ENCODE assay signal across 16 cellular contexts in genomic region chr2:96690306-96691021, GRCh38. TPM values are rescaled to one million over a fixed set of nuclear protein-coding genes. Genes with fewer than 3 reads are reported as not detected.
DNase-seq lines count a peak whose midpoint lies in the region; ATAC-seq, FAIRE-seq and TF ChIP-seq lines count a peak whose summit lies in the region.
"Had no signal": no experiment of that assay in that cellular context is flagged by ENCODE, and none has a peak within 500 bp of the region (broad histone marks: within the 10 kb centered on the region; RNA-seq: fewer than 3 reads in every experiment).

No MANE protein-coding gene starts in this region.

- H4K20me1 ChIP-seq in H1 (replicated peaks in 1 of 2; ENCODE audit: control insufficient read depth in 1 of 2, insufficient read depth in 2 of 2, low read length in 2 of 2), result no peaks in the 10 kb centered on the region

- FAIRE-seq in HTR-8/SVneo (lab: Jason Lieb, UNC), result peak; percentile 54
- FAIRE-seq in H1 (lab: Jason Lieb, UNC), result no peak
- FAIRE-seq: A549, GM12892 had no signal

- H2AK5ac ChIP-seq in H1 (ENCODE audit: low read depth, low read length) (no peak overlapping the region), neuronal stem cell (ENCODE audit: low read depth, low read length) (peak overlapping the region; percentile 40)

- H2AFZ ChIP-seq in H1 (ENCODE audit: low read length), result no peak overlapping the region
- H2AFZ ChIP-seq in neuronal stem cell (ENCODE audit: low read length), result no peak overlapping the region
- H2AFZ ChIP-seq: GM23338 had no signal

- no peak overlapping the region for H2BK120ac ChIP-seq in H1 (replicated peaks; ENCODE audit: low read depth, low read length)
- H2BK120ac ChIP-seq in neuronal stem cell (ENCODE audit: low read depth, low read length), result peak overlapping the region; percentile 9

- peak; percentile 10 for ATAC-seq in upper lobe of right lung
- ATAC-seq: A549, GM23338 had no signal

- H3K23me2 ChIP-seq in H1 (ENCODE audit: low read depth, low read length), result no peaks in the 10 kb centered on the region

- TF ChIP-seq CTCF in H1 (IDR thresholded peaks at IDR 0.05; ENCODE audit: control extremely low read depth in 1 of 3, insufficient read depth in 1 of 3, low read depth in 1 of 3, low read length in 3 of 3) (no peak), upper lobe of right lung (IDR thresholded peaks at IDR 0.05) (no peak), esophagus squamous epithelium (IDR thresholded peaks at IDR 0.05) (no peak)

- no peak for TF ChIP-seq RAD21 in H1 (IDR thresholded peaks at IDR 0.05 in 1 of 2, conservative IDR thresholded peaks at IDR 0.05 in 1 of 2; ENCODE audit: low read depth in 2 of 2, low read length in 2 of 2)

- H3K23ac ChIP-seq in H1 (ENCODE audit: insufficient read length) (no peak overlapping the region), neuronal stem cell (ENCODE audit: low read depth, low read length, poor library complexity) (no peak overlapping the region)

- H3K36me3 ChIP-seq in H1 (ENCODE audit: control insufficient read depth in 2 of 4, insufficient read depth in 4 of 4, low read length in 3 of 4) (no peaks in the 10 kb centered on the region), neuronal stem cell (replicated peaks in 1 of 2; ENCODE audit: control insufficient read depth in 2 of 2, insufficient read depth in 2 of 2, low read length in 2 of 2) (no peaks in the 10 kb centered on the region), upper lobe of right lung (no peaks in the 10 kb centered on the region), esophagus squamous epithelium (no peaks in the 10 kb centered on the region)
- H3K36me3 ChIP-seq: BE2C, HAP-1 had no signal

- POLR2A ChIA-PET in H1 (lab: Charles Lee; ENCODE audit: partially characterized antibody), result interaction anchor here (0.9 to 1.0 kb wide), 2 partner anchors 16 to 17 kb away, joined by 3 to 4 read pairs; no protein-coding TSS in a partner anchor

- no peak overlapping the region for H3K4me2 ChIP-seq in H1 (ENCODE audit: insufficient read depth in 1 of 2, low read depth in 2 of 2, low read length in 2 of 2)
- H3K4me2 ChIP-seq in neuronal stem cell (ENCODE audit: insufficient read depth, low read length, poor library complexity, severe bottlenecking), result no peak overlapping the region
- H3K4me2 ChIP-seq: A549, GM23338 had no signal

- no peak overlapping the region for H3K27ac ChIP-seq in H1 (ENCODE audit: low read depth, low read length)
- H3K27ac ChIP-seq in neuronal stem cell (replicated peaks; ENCODE audit: low read length), result no peak overlapping the region
- no peak overlapping the region for H3K27ac ChIP-seq in upper lobe of right lung
- no peak overlapping the region for H3K27ac ChIP-seq in esophagus squamous epithelium
- H3K27ac ChIP-seq: A549, C4-2B had no signal

- no peak overlapping the region for H3K14ac ChIP-seq in H1 (ENCODE audit: insufficient read length)
- H3K14ac ChIP-seq in neuronal stem cell (ENCODE audit: low read length), result peak overlapping the region; percentile 5

- H4K8ac ChIP-seq in H1 (ENCODE audit: extremely low read depth, insufficient read depth, low read length) (0 out of 2 replicates have a peak overlapping the region, but pooled peaks have one; percentile 43), neuronal stem cell (ENCODE audit: low read depth, low read length) (no peak overlapping the region)

- no peak for TF ChIP-seq EP300 in H1 (IDR thresholded peaks at IDR 0.05; ENCODE audit: borderline replicate concordance in 1 of 2, low read depth in 2 of 2, low read length in 2 of 2)

- H2BK20ac ChIP-seq in H1 (ENCODE audit: low read length), result no peak overlapping the region

- H3K18ac ChIP-seq in H1 (ENCODE audit: extremely low read depth, low read length) (no peak overlapping the region), neuronal stem cell (ENCODE audit: low read length) (peak overlapping the region; percentile 61)

- H3K27me3 ChIP-seq in H1 (replicated peaks in 1 of 4; ENCODE audit: control insufficient read depth in 3 of 4, extremely low read depth in 1 of 4, insufficient read depth in 3 of 4, low read length in 3 of 4) (no peaks in the 10 kb centered on the region), neuronal stem cell (ENCODE audit: control insufficient read depth in 3 of 3, insufficient read depth in 3 of 3, low read depth in 1 of 3, low read length in 3 of 3) (no peaks in the 10 kb centered on the region), upper lobe of right lung (no peaks in the 10 kb centered on the region), esophagus squamous epithelium (peaks cover 0 to 13% (median 0%) of the 10 kb centered on the region in 4 donors)
- H3K27me3 ChIP-seq: BE2C had no signal

- H4K5ac ChIP-seq in H1 (ENCODE audit: insufficient read length, low read depth, low read length), result no peak overlapping the region

- H4K91ac ChIP-seq in H1 (replicated peaks; ENCODE audit: insufficient read length, low read length) (no peak overlapping the region), neuronal stem cell (ENCODE audit: low read depth, low read length, poor library complexity) (no peak overlapping the region)

- H3K4me1 ChIP-seq in H1 (replicated peaks in 1 of 4; ENCODE audit: control insufficient read depth in 3 of 4, insufficient read depth in 4 of 4, low read length in 3 of 4), result peaks cover 0 to 5% (median under 1%) of the 10 kb centered on the region in 4 experiments; a peak in 3 of 7 replicates
- H3K4me1 ChIP-seq in neuronal stem cell (ENCODE audit: control insufficient read depth in 2 of 2, insufficient read depth in 1 of 2, low read depth in 1 of 2, low read length in 2 of 2), result peaks cover 0 to 7% of the 10 kb centered on the region in 2 donors
- peaks cover 8% of the 10 kb centered on the region for H3K4me1 ChIP-seq in upper lobe of right lung
- H3K4me1 ChIP-seq in esophagus squamous epithelium, result peaks cover 0 to 7% (median 0%) of the 10 kb centered on the region in 3 donors
- H3K4me1 ChIP-seq: A549, HAP-1 had no signal

- H2BK15ac ChIP-seq in H1 (ENCODE audit: low read length) (no peak overlapping the region), neuronal stem cell (ENCODE audit: low read length) (peak overlapping the region; percentile 60)

- H2BK12ac ChIP-seq in H1 (ENCODE audit: low read depth, low read length) (no peak overlapping the region), neuronal stem cell (ENCODE audit: low read length) (no peak overlapping the region)

- no peak for TF ChIP-seq POLR2A in H1 (IDR thresholded peaks at IDR 0.05; ENCODE audit: control extremely low read depth in 1 of 2, low read depth in 2 of 2, low read length in 2 of 2)
- no peak for TF ChIP-seq POLR2A in esophagus squamous epithelium (IDR thresholded peaks at IDR 0.05)

- H3K9ac ChIP-seq in H1 (replicated peaks in 1 of 4; ENCODE audit: extremely low read depth in 1 of 4, low read depth in 3 of 4, low read length in 3 of 4) (no peak overlapping the region), neuronal stem cell (ENCODE audit: low read depth, low read length, poor library complexity) (peak overlapping the region; percentile 51)

- no peaks in the 10 kb centered on the region for H3K79me2 ChIP-seq in H1 (ENCODE audit: control insufficient read depth in 1 of 2, insufficient read depth in 2 of 2, low read length in 2 of 2)

- H3K79me1 ChIP-seq in H1 (ENCODE audit: low read depth, low read length) (no peaks in the 10 kb centered on the region), neuronal stem cell (ENCODE audit: low read depth, low read length) (no peaks in the 10 kb centered on the region)

- H3K9me3 ChIP-seq in H1 (ENCODE audit: insufficient read depth in 2 of 2, low read depth in 1 of 2, low read length in 1 of 2) (no peaks in the 10 kb centered on the region), neuronal stem cell (replicated peaks in 1 of 2; ENCODE audit: control insufficient read depth in 2 of 2, insufficient read depth in 1 of 2, low read depth in 1 of 2, low read length in 2 of 2) (no peaks in the 10 kb centered on the region), upper lobe of right lung (no peaks in the 10 kb centered on the region), esophagus squamous epithelium (no peaks in the 10 kb centered on the region)
- H3K9me3 ChIP-seq: A549, BE2C, HAP-1 had no signal

- WGBS in H1 (ENCODE audit: extremely low coverage in 1 of 2, insufficient coverage in 1 of 2, insufficient read length in 1 of 2, insufficient replicate concordance in 2 of 2, low coverage in 1 of 2, low lambda C conversion rate in 2 of 2, missing lambda C conversion rate in 1 of 2), 2 experiments, result 89% methylated on average over 16 of the region's 16 CpGs; no CpG with 5 or more reads in 1 of the 2 experiments
- WGBS in neuronal stem cell (ENCODE audit: extremely low coverage in 2 of 2, insufficient read length in 2 of 2, insufficient replicate concordance in 1 of 2), 2 donors, result no CpG with 5 or more reads among the region's 16 CpGs
- WGBS in esophagus squamous epithelium, 2 donors, result 88 to 93% methylated on average over 5 to 8 of the region's 16 CpGs

- H3K4me3 ChIP-seq in H1 (ENCODE audit: extremely low read depth in 1 of 4, insufficient read depth in 2 of 4, low read depth in 3 of 4, low read length in 4 of 4) (no peak overlapping the region), neuronal stem cell (ENCODE audit: low read length in 2 of 2) (peak overlapping the region in 1 of 2 donors; percentile 32), upper lobe of right lung (no peak overlapping the region), esophagus squamous epithelium (no peak overlapping the region)
- H3K4me3 ChIP-seq: A549, GM23338, HAP-1 had no signal

- CTCF ChIA-PET in H1 (lab: Charles Lee; ENCODE audit: partially characterized antibody), result interaction anchor here (0.9 kb wide), 1 partner anchor 11 kb away, joined by 4 read pairs; no protein-coding TSS in a partner anchor

- H3K4ac ChIP-seq in H1 (replicated peaks; ENCODE audit: insufficient read length, low read depth, low read length) (no peak overlapping the region), neuronal stem cell (ENCODE audit: low read length) (no peak overlapping the region)

- no peak for DNase-seq in HTR-8/SVneo (ENCODE audit: insufficient read length, low spot score)
- DNase-seq in H1 (ENCODE audit: low read depth in 1 of 2, low spot score in 2 of 2), result no peak
- DNase-seq in neuronal stem cell (ENCODE audit: low spot score), result no peak
- no peak for DNase-seq in upper lobe of right lung
- no peak for DNase-seq in esophagus squamous epithelium (lab: John Stamatoyannopoulos, UW)
- DNase-seq in NCI-H2081 treated with DMSO at 0.1 percent for 48 hours (lab: John Stamatoyannopoulos, UW), result no peak
- DNase-seq: BE2C; CD4-positive, alpha-beta memory T cell; DND-41; GDM1 had no signal

- no peak overlapping the region for H3K56ac ChIP-seq in H1 (replicated peaks; ENCODE audit: insufficient read length, low read depth, low read length)

- no peak overlapping the region for H2BK5ac ChIP-seq in H1 (ENCODE audit: low read depth, low read length)
- H2BK5ac ChIP-seq in neuronal stem cell (ENCODE audit: low read length), result no peak overlapping the region

- intact Hi-C loops in upper lobe of right lung (cut with DNase I), result no loop called here
- intact Hi-C loops in esophagus squamous epithelium (cut with DNase I), result no loop called here

RNA-seq across cellular contexts. Expression of gene FER1L5, which starts 47.9 kb away (rescaled TPM):
- total RNA-seq in H1 (2021; fragmentation: NEBNext Ultra II Directional; extraction: Animal tissue kit (Norgen Biotek cat#: 25700)), result 0.69 and 0.88 TPM in 2 replicates
- 0.23 and 0.38 TPM in 2 replicates for polyA plus RNA-seq in H1 (2011; rRNA removed)
- polyA plus RNA-seq in H1 (2011; cell fraction: cytosol; rRNA removed), result 0.39 TPM
- polyA plus RNA-seq in H1 (2011; cell fraction: nucleus; rRNA removed), result 2.1 TPM
- polyA plus RNA-seq in H1 (2012, experiment 1 of 2), result 0.11 to 0.52 TPM (median 0.32 TPM) in 4 replicates
- polyA plus RNA-seq in H1 (2012, experiment 2 of 2), result 0.14 TPM
- 0.14 TPM for polyA plus RNA-seq in H1 (2013, experiment 1 of 2)
- polyA plus RNA-seq in H1 (2013, experiment 2 of 2), result 0.11 TPM
- polyA minus RNA-seq in H1 (2011; rRNA and poly(A)+ RNA removed), result 2.3 and 2.4 TPM in 2 replicates
- 1.7 TPM for polyA minus RNA-seq in H1 (2011; cell fraction: cytosol; rRNA and poly(A)+ RNA removed)
- 4.4 TPM for polyA minus RNA-seq in H1 (2011; cell fraction: nucleus; rRNA and poly(A)+ RNA removed)
- 0.47 TPM for polyA plus RNA-seq in neuronal stem cell (2013, experiment 1 of 2)
- polyA plus RNA-seq in neuronal stem cell (2013, experiment 2 of 2), result 0.47 TPM
- 0.14 TPM for total RNA-seq in upper lobe of right lung
- under 1 TPM in 2 of 4 donors, not detected in 2; 0.13 to 0.19 TPM for total RNA-seq in esophagus squamous epithelium
- total RNA-seq: CD4-positive, alpha-beta memory T cell; HT1080 had no signal
- polyA plus RNA-seq: CD4-positive, alpha-beta memory T cell had no signal

RNA-seq across cellular contexts. Expression of gene LMAN2L, which starts 49.4 kb away (rescaled TPM):
- total RNA-seq in H1 (2021; fragmentation: NEBNext Ultra II Directional; extraction: Animal tissue kit (Norgen Biotek cat#: 25700)), result 14.3 and 15.7 TPM in 2 replicates
- polyA plus RNA-seq in H1 (2011; rRNA removed), result 11.1 and 17.6 TPM in 2 replicates
- 17.3 TPM for polyA plus RNA-seq in H1 (2011; cell fraction: cytosol; rRNA removed)
- polyA plus RNA-seq in H1 (2011; cell fraction: nucleus; rRNA removed), result 14.4 TPM
- polyA plus RNA-seq in H1 (2012, experiment 1 of 2), result 15.9 to 19.5 TPM (median 18.1 TPM) in 4 replicates
- polyA plus RNA-seq in H1 (2012, experiment 2 of 2), result 17.5 TPM
- polyA plus RNA-seq in H1 (2013, experiment 1 of 2), result 18.3 TPM
- 21.0 TPM for polyA plus RNA-seq in H1 (2013, experiment 2 of 2)
- 20.1 and 25.3 TPM in 2 replicates for polyA minus RNA-seq in H1 (2011; rRNA and poly(A)+ RNA removed)
- 7.6 TPM for polyA minus RNA-seq in H1 (2011; cell fraction: cytosol; rRNA and poly(A)+ RNA removed)
- 9.3 TPM for polyA minus RNA-seq in H1 (2011; cell fraction: nucleus; rRNA and poly(A)+ RNA removed)
- polyA plus RNA-seq in neuronal stem cell (2013, experiment 1 of 2), result 17.6 TPM
- polyA plus RNA-seq in neuronal stem cell (2013, experiment 2 of 2), result 18.5 TPM
- total RNA-seq in upper lobe of right lung, result 16.5 TPM
- 10 to 100 TPM in 2 of 4 donors, 1 to 10 TPM in 2; 7.4 to 12.6 (median 10.5) TPM for total RNA-seq in esophagus squamous epithelium

RNA-seq across cellular contexts. Expression of gene KANSL3, which starts 52.4 kb away (rescaled TPM):
- 31.4 and 32.6 TPM in 2 replicates for total RNA-seq in H1 (2021; fragmentation: NEBNext Ultra II Directional; extraction: Animal tissue kit (Norgen Biotek cat#: 25700))
- polyA plus RNA-seq in H1 (2011; rRNA removed), result 19.8 and 30.4 TPM in 2 replicates
- 19.8 TPM for polyA plus RNA-seq in H1 (2011; cell fraction: cytosol; rRNA removed)
- 78.4 TPM for polyA plus RNA-seq in H1 (2011; cell fraction: nucleus; rRNA removed)
- polyA plus RNA-seq in H1 (2012, experiment 1 of 2), result 23.3 to 27.3 TPM (median 25.1 TPM) in 4 replicates
- polyA plus RNA-seq in H1 (2012, experiment 2 of 2), result 10.6 TPM
- polyA plus RNA-seq in H1 (2013, experiment 1 of 2), result 13.0 TPM
- 12.2 TPM for polyA plus RNA-seq in H1 (2013, experiment 2 of 2)
- 81.0 and 84.5 TPM in 2 replicates for polyA minus RNA-seq in H1 (2011; rRNA and poly(A)+ RNA removed)
- polyA minus RNA-seq in H1 (2011; cell fraction: cytosol; rRNA and poly(A)+ RNA removed), result 19.4 TPM
- polyA minus RNA-seq in H1 (2011; cell fraction: nucleus; rRNA and poly(A)+ RNA removed), result 55.6 TPM
- 23.8 TPM for polyA plus RNA-seq in neuronal stem cell (2013, experiment 1 of 2)
- 23.9 TPM for polyA plus RNA-seq in neuronal stem cell (2013, experiment 2 of 2)
- total RNA-seq in upper lobe of right lung (50.1 TPM), esophagus squamous epithelium (10 to 100 TPM; 16.0 to 45.2 (median 18.1) TPM)
